18 cellular contexts compared by ENCODE assay signal in genomic region chr4:14902337-14902736, GRCh38.
A peak's percentile ranks its signal among the peaks of the same experiment; 100 is the strongest.
DNase-seq lines count a peak whose midpoint lies in the region; ATAC-seq and TF ChIP-seq lines count a peak whose summit lies in the region.
"Had no signal": no experiment of that assay in that cellular context is flagged by ENCODE, and none has a peak within 500 bp of the region (broad histone marks: within the 10 kb centered on the region; RNA-seq: fewer than 3 reads in every experiment).

No MANE protein-coding gene starts in this region.

- peak overlapping the region; percentile 50 for H3K27ac ChIP-seq in caudate nucleus (ENCODE audit: low read depth, low read length)
- H3K27ac ChIP-seq in neural cell (ENCODE audit: low read length), result no peak overlapping the region
- no peak overlapping the region for H3K27ac ChIP-seq in upper lobe of right lung
- H3K27ac ChIP-seq: GM23248 had no signal

- ATAC-seq in upper lobe of right lung (peak; percentile 51), Right ventricle myocardium superior (ENCODE audit: poor library complexity) (no peak), omental fat pad (ENCODE audit: low FRiP score) (no peak)
- ATAC-seq: CD8-positive, alpha-beta T cell; GM12878 had no signal

- TF ChIP-seq CTCF in neural cell (IDR thresholded peaks at IDR 0.05; ENCODE audit: poor library complexity, severe bottlenecking), result no peak
- TF ChIP-seq CTCF in upper lobe of right lung (IDR thresholded peaks at IDR 0.05), result no peak
- TF ChIP-seq CTCF in omental fat pad (IDR thresholded peaks at IDR 0.05), result no peak

- TF ChIP-seq RAD21 in neural cell (conservative IDR thresholded peaks at IDR 0.05), result no peak

- intact Hi-C loops in upper lobe of right lung (cut with DNase I), result no loop called here
- intact Hi-C loops in Right ventricle myocardium superior (cut with DNase I), result no loop called here

- H3K9me3 ChIP-seq in neural cell (ENCODE audit: low read length), result no peaks in the 10 kb centered on the region
- H3K9me3 ChIP-seq in upper lobe of right lung, result no peaks in the 10 kb centered on the region
- H3K9me3 ChIP-seq: Caco-2 had no signal

- H3F3A ChIP-seq in neural cell (ENCODE audit: insufficient read depth, low read length, poor library complexity, severe bottlenecking), result no peaks in the 10 kb centered on the region

- H4K20me1 ChIP-seq in neural cell (ENCODE audit: insufficient read depth), result no peaks in the 10 kb centered on the region

- H3K9ac ChIP-seq in neural cell (ENCODE audit: low read length), result no peak overlapping the region
- H3K9ac ChIP-seq: GM23248 had no signal

- H3K27me3 ChIP-seq in neural cell (ENCODE audit: insufficient read depth, low read depth, low read length), result no peaks in the 10 kb centered on the region
- H3K27me3 ChIP-seq in upper lobe of right lung, result no peaks in the 10 kb centered on the region

- no peaks in the 10 kb centered on the region for H3K9me2 ChIP-seq in neural cell (ENCODE audit: insufficient read depth, low read length)

- H3K36me3 ChIP-seq in neural cell (ENCODE audit: insufficient read depth, low read length), result no peaks in the 10 kb centered on the region
- no peaks in the 10 kb centered on the region for H3K36me3 ChIP-seq in upper lobe of right lung

- no peaks in the 10 kb centered on the region for H3K4me1 ChIP-seq in upper lobe of right lung
- H3K4me1 ChIP-seq: Caco-2 had no signal

- H3K4me2 ChIP-seq in neural cell (ENCODE audit: low read length), result no peak overlapping the region

- H2AFZ ChIP-seq in neural cell (ENCODE audit: low read depth, low read length), result no peak overlapping the region
- H2AFZ ChIP-seq: GM23248 had no signal

- no peaks in the 10 kb centered on the region for H3K79me2 ChIP-seq in neural cell (replicated peaks; ENCODE audit: insufficient read depth, low read length)

- DNase-seq in MV-4-11 (lab: John Stamatoyannopoulos, UW) (peak; percentile 69), caudate nucleus (lab: John Stamatoyannopoulos, UW) (peak in 5 of 61 donors; percentile 10 to 56 (median 19)), upper lobe of right lung (no peak), Right ventricle myocardium superior (no peak), omental fat pad (ENCODE audit: low spot score) (no peak), DMS114 treated with DMSO at 0.1 percent for 48 hours (lab: John Stamatoyannopoulos, UW; ENCODE audit: unreplicated experiment) (no peak)
- DNase-seq: C1 segment of cervical spinal cord; Caco-2; CD4-positive, CD25-positive, alpha-beta regulatory T cell; CD8-positive, alpha-beta T cell; DMS79; EL; GDM1; GM23248; H7; HCEC 1CT had no signal

- no peak for TF ChIP-seq EP300 in neural cell (conservative IDR thresholded peaks at IDR 0.05; ENCODE audit: poor library complexity, severe bottlenecking)

- H3K4me3 ChIP-seq in neural cell (ENCODE audit: low read length), result no peak overlapping the region
- no peak overlapping the region for H3K4me3 ChIP-seq in upper lobe of right lung
- H3K4me3 ChIP-seq: GM12878, GM23248 had no signal

TF ChIP-seq in neural cell, 6 proteins besides CTCF, POLR2A, EP300 and RAD21:
- peak; percentile 17 for TF ChIP-seq POLR2AphosphoS5 (IDR thresholded peaks at IDR 0.05)
- TF ChIP-seq REST (IDR thresholded peaks at IDR 0.05; ENCODE audit: borderline replicate concordance), result no peak
